ENCODE assay signal across 14 cellular contexts in genomic region chrX:12948495-12948894, GRCh38. TPM values are rescaled to one million over a fixed set of nuclear protein-coding genes. Genes with fewer than 3 reads are reported as not detected.
A peak's percentile ranks its signal among the peaks of the same experiment; 100 is the strongest.
DNase-seq lines count a peak whose midpoint lies in the region; ATAC-seq lines count a peak whose summit lies in the region.
"Had no signal": no experiment of that assay in that cellular context is flagged by ENCODE, and none has a peak within 500 bp of the region (broad histone marks: within the 10 kb centered on the region; RNA-seq: fewer than 3 reads in every experiment).

No MANE protein-coding gene starts in this region.

- peak overlapping the region; percentile 64 for H3K27ac Mint-ChIP-seq in activated CD4-positive, alpha-beta T cell treated with anti-CD3 and anti-CD28 coated beads, Interleukin-2, amount 10 ng/mL, durations not matched to agents 7 days and 5 days
- H3K27ac Mint-ChIP-seq in central memory CD8-positive, alpha-beta T cell (ENCODE audit: low read depth) = peak overlapping the region; percentile 10
- H3K27ac Mint-ChIP-seq in stimulated activated memory B cell treated with anti-CD40 and anti-IgM and Interleukin-4, amounts not matched to agents 10 μg/mL and 1 μg/mL and 100 μg/mL, for 72 hours = peak overlapping the region; percentile 97

- no peaks in the 10 kb centered on the region for H3K36me3 Mint-ChIP-seq in activated CD4-positive, alpha-beta T cell treated with anti-CD3 and anti-CD28 coated beads, Interleukin-2, amount 10 ng/mL, durations not matched to agents 7 days and 5 days (ENCODE audit: low read depth)
- H3K36me3 Mint-ChIP-seq in central memory CD8-positive, alpha-beta T cell (ENCODE audit: insufficient read depth) = peaks cover 15% of the 10 kb centered on the region
- H3K36me3 Mint-ChIP-seq in stimulated activated memory B cell treated with anti-CD40 and anti-IgM and Interleukin-4, amounts not matched to agents 10 μg/mL and 1 μg/mL and 100 μg/mL, for 72 hours = no peaks in the 10 kb centered on the region

- peaks cover 68% of the 10 kb centered on the region for H3K4me1 Mint-ChIP-seq in activated CD4-positive, alpha-beta T cell treated with anti-CD3 and anti-CD28 coated beads, Interleukin-2, amount 10 ng/mL, durations not matched to agents 7 days and 5 days
- peaks cover 37% of the 10 kb centered on the region for H3K4me1 Mint-ChIP-seq in central memory CD8-positive, alpha-beta T cell
- H3K4me1 Mint-ChIP-seq in stimulated activated memory B cell treated with anti-CD40 and anti-IgM and Interleukin-4, amounts not matched to agents 10 μg/mL and 1 μg/mL and 100 μg/mL, for 72 hours = peaks cover 58% of the 10 kb centered on the region

- POLR2A ChIA-PET in activated CD4-positive, alpha-beta T cell treated with anti-CD3 and anti-CD28 coated beads, Interleukin-2, amount 10 ng/mL, durations not matched to agents 7 days and 5 days (lab: Charles Lee) = no interaction called here

- CTCF ChIA-PET in activated CD4-positive, alpha-beta T cell treated with anti-CD3 and anti-CD28 coated beads, Interleukin-2, amount 10 ng/mL, durations not matched to agents 7 days and 5 days (lab: Charles Lee) = interaction anchor here (0.6 to 7.2 kb wide), 7 partner anchors 12 to 233 kb away, joined by 3 to 137 read pairs (median 4); partner anchors contain the start of gene TMSB4X

- peak overlapping the region; percentile 100 for H3K27ac ChIP-seq in KOPT-K1 (ENCODE audit: low read depth, low read length, poor library complexity, severe bottlenecking)

- no peaks in the 10 kb centered on the region for H3K36me3 ChIP-seq in KOPT-K1 (ENCODE audit: insufficient read depth, low read length)
- H3K36me3 ChIP-seq: left ventricle myocardium inferior, upper lobe of right lung had no signal

- no peaks in the 10 kb centered on the region for H3K9me3 Mint-ChIP-seq in activated CD4-positive, alpha-beta T cell treated with anti-CD3 and anti-CD28 coated beads, Interleukin-2, amount 10 ng/mL, durations not matched to agents 7 days and 5 days
- H3K9me3 Mint-ChIP-seq in central memory CD8-positive, alpha-beta T cell = no peaks in the 10 kb centered on the region
- no peaks in the 10 kb centered on the region for H3K9me3 Mint-ChIP-seq in stimulated activated memory B cell treated with anti-CD40 and anti-IgM and Interleukin-4, amounts not matched to agents 10 μg/mL and 1 μg/mL and 100 μg/mL, for 72 hours

- H3K9me3 ChIP-seq in KOPT-K1 (ENCODE audit: insufficient read depth, low read length, poor library complexity, severe bottlenecking) = no peaks in the 10 kb centered on the region
- H3K9me3 ChIP-seq: left ventricle myocardium inferior, upper lobe of right lung had no signal

- no peak for DNase-seq in activated CD4-positive, alpha-beta T cell treated with anti-CD3 and anti-CD28 coated beads, Interleukin-2, amount 10 ng/mL, durations not matched to agents 7 days and 5 days
- no peak for DNase-seq in activated CD4-positive, alpha-beta T cell treated with anti-CD3 and anti-CD28 coated beads, Interleukin-2, amount 50 U/mL, for 48 hours
- DNase-seq in central memory CD8-positive, alpha-beta T cell (ENCODE audit: low spot score in 2 of 2) = no peak
- DNase-seq in ACHN (no peak), hypothalamus (lab: John Stamatoyannopoulos, UW) (no peak), SHP77 treated with DMSO at 0.1 percent for 48 hours (lab: John Stamatoyannopoulos, UW) (no peak)
- DNase-seq: DMS79, left ventricle myocardium inferior, nucleus accumbens, PC-3, upper lobe of right lung had no signal

- no peak overlapping the region for H3K4me3 Mint-ChIP-seq in activated CD4-positive, alpha-beta T cell treated with anti-CD3 and anti-CD28 coated beads, Interleukin-2, amount 10 ng/mL, durations not matched to agents 7 days and 5 days
- H3K4me3 Mint-ChIP-seq in central memory CD8-positive, alpha-beta T cell = no peak overlapping the region
- no peak overlapping the region for H3K4me3 Mint-ChIP-seq in stimulated activated memory B cell treated with anti-CD40 and anti-IgM and Interleukin-4, amounts not matched to agents 10 μg/mL and 1 μg/mL and 100 μg/mL, for 72 hours

- no peak for ATAC-seq in central memory CD8-positive, alpha-beta T cell (replicated peaks; ENCODE audit: extremely low read depth, poor library complexity, severe bottlenecking)
- no peak for ATAC-seq in stimulated activated memory B cell treated with anti-CD40 and anti-IgM and Interleukin-4, amounts not matched to agents 10 μg/mL and 1 μg/mL and 100 μg/mL, for 72 hours
- ATAC-seq: PC-3, upper lobe of right lung had no signal

- no peaks in the 10 kb centered on the region for H3K27me3 Mint-ChIP-seq in activated CD4-positive, alpha-beta T cell treated with anti-CD3 and anti-CD28 coated beads, Interleukin-2, amount 10 ng/mL, durations not matched to agents 7 days and 5 days
- no peaks in the 10 kb centered on the region for H3K27me3 Mint-ChIP-seq in central memory CD8-positive, alpha-beta T cell
- H3K27me3 Mint-ChIP-seq in stimulated activated memory B cell treated with anti-CD40 and anti-IgM and Interleukin-4, amounts not matched to agents 10 μg/mL and 1 μg/mL and 100 μg/mL, for 72 hours = no peaks in the 10 kb centered on the region

- in situ Hi-C loops in ACHN (cut with HindIII; ENCODE audit: low pct_ligation_motif_present, low pct_unique_long_range_greater_than_20kb, low sequenced_read_pairs) = no loop called here

RNA-seq across cellular contexts. Expression of gene TMSB4X, which starts 26.4 kb away (rescaled TPM):
- total RNA-seq in activated CD4-positive, alpha-beta T cell treated with anti-CD3 and anti-CD28 coated beads, Interleukin-2, amount 10 ng/mL, durations not matched to agents 7 days and 5 days = 1,000 to 10,000 TPM; 9,113 to 9,418 TPM

RNA-seq across cellular contexts. Expression of gene TLR8, which starts 42.1 kb away (rescaled TPM):
- not detected for total RNA-seq in activated CD4-positive, alpha-beta T cell treated with anti-CD3 and anti-CD28 coated beads, Interleukin-2, amount 10 ng/mL, durations not matched to agents 7 days and 5 days
- total RNA-seq: endothelial cell of umbilical vein, PC-3 had no signal

Comparison
In these comparisons a context has a peak if more than half of its experiments do, and no peak if none do; other contexts are left out.
1. H3K27ac Mint-ChIP-seq: peak in every context shown above with its lines; median percentile 97 in stimulated activated memory B cell treated with anti-CD40 and anti-IgM and Interleukin-4, amounts not matched to agents 10 μg/mL and 1 μg/mL and 100 μg/mL, for 72 hours; 64 in activated CD4-positive, alpha-beta T cell treated with anti-CD3 and anti-CD28 coated beads, Interleukin-2, amount 10 ng/mL, durations not matched to agents 7 days and 5 days; 10 in central memory CD8-positive, alpha-beta T cell.